17 cellular contexts compared by ENCODE assay signal in the genomic region with DNA sequence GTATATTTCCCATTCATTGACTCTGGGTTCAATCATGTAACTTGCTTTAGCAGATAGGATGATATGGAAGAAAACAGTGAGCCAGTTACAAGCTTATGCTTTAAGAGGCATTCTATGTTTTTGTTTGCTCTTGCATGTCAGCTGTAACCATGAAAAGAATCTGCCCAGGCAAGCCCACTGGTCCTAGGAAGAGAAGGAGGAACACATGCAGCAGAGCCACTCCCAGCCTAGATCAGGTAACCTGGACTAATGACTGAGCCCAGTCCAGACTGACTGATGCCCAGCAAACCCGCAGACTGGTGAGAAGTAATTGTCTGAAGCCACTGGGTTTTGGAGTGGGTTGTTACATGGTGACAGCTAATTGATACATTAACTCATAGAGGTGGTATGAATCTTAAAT.
DNase-seq lines count a peak whose midpoint lies in the region; ATAC-seq, FAIRE-seq and TF ChIP-seq lines count a peak whose summit lies in the region.
"Had no signal": no experiment of that assay in that cellular context is flagged by ENCODE, and none has a peak within 500 bp of the region (broad histone marks: within the 10 kb centered on the region; RNA-seq: fewer than 3 reads in every experiment).

No MANE protein-coding gene starts in this region.

- H3K4me3 ChIP-seq in RWPE2 (ENCODE audit: severe bottlenecking) = no peak overlapping the region
- H3K4me3 ChIP-seq in keratinocyte (ENCODE audit: control insufficient read depth in 2 of 3, extremely low read depth in 1 of 3, insufficient read depth in 2 of 3, low read depth in 1 of 3, low read length in 3 of 3) = no peak overlapping the region
- H3K4me3 ChIP-seq: SK-N-MC, transverse colon had no signal

- H3K27me3 ChIP-seq in RWPE2 (ENCODE audit: insufficient read depth, poor library complexity, severe bottlenecking) (no peaks in the 10 kb centered on the region), keratinocyte (ENCODE audit: control insufficient read depth, extremely low read depth, insufficient read depth, low read length) (no peaks in the 10 kb centered on the region)
- H3K27me3 ChIP-seq: brain microvascular endothelial cell, transverse colon had no signal

- H3K4me2 ChIP-seq in keratinocyte (ENCODE audit: control insufficient read depth, extremely low read depth, insufficient read depth, low read depth, low read length) = peak overlapping the region; percentile 63

- H3K9me3 ChIP-seq in RWPE2 (ENCODE audit: severe bottlenecking) (no peaks in the 10 kb centered on the region), keratinocyte (ENCODE audit: control insufficient read depth, low read depth, low read length) (no peaks in the 10 kb centered on the region)
- H3K9me3 ChIP-seq: transverse colon had no signal

- H3K4me1 ChIP-seq in RWPE2 (ENCODE audit: insufficient read depth, poor library complexity, severe bottlenecking) (peaks cover 35% of the 10 kb centered on the region), keratinocyte (ENCODE audit: control insufficient read depth, extremely low read depth, insufficient read depth, low read length) (peaks cover 32% of the 10 kb centered on the region)
- H3K4me1 ChIP-seq: parathyroid adenoma, transverse colon had no signal

- DNase-seq in DMS153 (lab: John Stamatoyannopoulos, UW) (peak; percentile 66), LHCN-M2 (ENCODE audit: low read depth) (peak; percentile 47), RWPE2 (ENCODE audit: low spot score) (peak; percentile 57), keratinocyte (ENCODE audit: low read depth, low spot score) (peak; percentile 33), SHP77 (lab: John Stamatoyannopoulos, UW) (no peak), left colon (no peak), NCI-H1694 (lab: John Stamatoyannopoulos, UW) (no peak), sciatic nerve (ENCODE audit: low spot score) (no peak)
- DNase-seq: activated CD8-positive, alpha-beta T cell treated with anti-CD3 and anti-CD28 coated beads for 36 hours; activated gamma-delta T cell treated with Interleukin-2 at 50 U/mL for 16 hours; brain microvascular endothelial cell; effector CD8-positive, alpha-beta T cell; midbrain; stimulated activated CD8-positive, alpha-beta memory T cell treated with anti-CD3 and anti-CD28 coated beads, Interleukin-4, amount 100 ng/mL, for 48 hours; transverse colon had no signal

- no peak overlapping the region for H3K9ac ChIP-seq in keratinocyte (ENCODE audit: control insufficient read depth, extremely low read depth, insufficient read depth, low read length)
- H3K9ac ChIP-seq: parathyroid adenoma had no signal

- intact Hi-C loops in left colon (cut with DNase I, micrococcal nuclease) = no loop called here
- intact Hi-C loops in sciatic nerve (cut with DNase I) = no loop called here

- no peaks in the 10 kb centered on the region for H3K9me1 ChIP-seq in keratinocyte (ENCODE audit: control insufficient read depth, extremely low read depth, insufficient read depth, low read length)

- no peaks in the 10 kb centered on the region for H4K20me1 ChIP-seq in keratinocyte (ENCODE audit: control insufficient read depth, extremely low read depth, insufficient read depth, low read length)

- no peak for TF ChIP-seq CTCF in RWPE2 (IDR thresholded peaks at IDR 0.05; ENCODE audit: poor library complexity, severe bottlenecking)
- no peak for TF ChIP-seq CTCF in keratinocyte (optimal IDR thresholded peaks at IDR 0.05 in 1 of 3, IDR thresholded peaks at IDR 0.05 in 1 of 3, conservative IDR thresholded peaks at IDR 0.05 in 1 of 3; ENCODE audit: extremely low read depth in 1 of 3, insufficient read depth in 2 of 3, low read length in 3 of 3)

- no peaks in the 10 kb centered on the region for H3K79me2 ChIP-seq in keratinocyte (ENCODE audit: control insufficient read depth, insufficient read depth, low read length)
- H3K79me2 ChIP-seq: parathyroid adenoma had no signal

- FAIRE-seq in keratinocyte (lab: Jason Lieb, UNC) = peak; percentile 91

- ATAC-seq in RWPE2 (ENCODE audit: low read depth) (peak; percentile 97), left colon (no peak), sciatic nerve (no peak)
- ATAC-seq: activated CD8-positive, alpha-beta T cell treated with anti-CD3 and anti-CD28 coated beads for 36 hours had no signal

- H3K36me3 ChIP-seq in RWPE2 (ENCODE audit: low read depth) (no peaks in the 10 kb centered on the region), keratinocyte (ENCODE audit: control insufficient read depth in 2 of 2, extremely low read depth in 1 of 2, insufficient read depth in 2 of 2, low read length in 2 of 2) (no peaks in the 10 kb centered on the region)
- H3K36me3 ChIP-seq: brain microvascular endothelial cell, transverse colon had no signal

- dilution Hi-C loops in keratinocyte (cut with MboI; ENCODE audit: extremely low pct_ligation_motif_present, low sequenced_read_pairs) = no loop called here

- no peak overlapping the region for H2AFZ ChIP-seq in keratinocyte (ENCODE audit: control insufficient read depth, low read length)
- H2AFZ ChIP-seq: parathyroid adenoma had no signal

- H3K27ac ChIP-seq in RWPE2 (ENCODE audit: poor library complexity, severe bottlenecking) = peak overlapping the region; percentile 76
- H3K27ac ChIP-seq in keratinocyte (ENCODE audit: control insufficient read depth, insufficient read depth, low read length) = peak overlapping the region; percentile 74
- H3K27ac ChIP-seq: brain microvascular endothelial cell, parathyroid adenoma, SK-N-MC, transverse colon had no signal

Comparison
In these comparisons a context has a peak if more than half of its experiments do, and no peak if none do; other contexts are left out.
1. DNase-seq: peak in DMS153 (single experiment), LHCN-M2 (single experiment), RWPE2 (single experiment) and keratinocyte (single experiment); none in SHP77 (0 of 2), left colon (0 of 2), NCI-H1694 (single experiment) and sciatic nerve (single experiment).